In the genomic region with DNA sequence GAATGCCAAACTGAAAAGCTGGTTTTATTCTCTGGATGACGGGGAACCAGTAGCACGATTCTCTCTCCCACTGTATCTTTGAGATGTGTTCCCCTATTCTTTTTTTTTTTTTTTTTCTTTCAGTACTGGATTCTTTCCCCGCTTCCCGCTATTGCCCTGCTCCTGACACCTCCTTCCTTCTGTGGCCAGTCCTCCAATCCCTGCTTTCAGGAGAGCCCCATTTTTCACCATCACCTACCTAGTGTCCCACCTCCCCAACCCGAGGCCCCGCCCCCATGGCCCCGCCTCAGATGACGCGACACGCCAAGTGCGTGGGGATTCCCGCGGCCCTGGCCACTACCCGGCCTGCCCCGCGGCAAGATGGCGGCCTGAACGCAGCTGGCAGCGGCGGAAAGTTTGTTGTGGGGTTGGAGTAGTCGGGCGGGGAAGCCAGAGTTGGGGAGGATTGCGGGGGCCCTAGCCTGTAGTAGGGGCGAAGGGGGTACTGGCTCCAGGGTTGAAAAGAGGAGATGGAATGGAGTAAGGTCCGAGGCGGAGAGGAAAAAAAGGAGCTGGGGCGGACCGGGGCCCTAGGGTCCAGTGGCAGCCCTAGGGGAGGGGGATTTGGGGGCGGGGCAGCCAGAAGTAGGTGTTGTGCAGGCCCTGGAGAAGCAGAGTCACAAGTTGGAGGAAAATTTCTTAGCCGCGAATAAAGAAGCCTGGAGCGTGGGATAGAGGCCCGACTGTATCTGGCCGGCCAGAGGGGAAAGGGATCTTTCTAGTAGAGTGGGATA, we compare ENCODE assay signal across 1 cellular context.
TF ChIP-seq lines count a peak whose summit lies in the region.

A gene with protein sequence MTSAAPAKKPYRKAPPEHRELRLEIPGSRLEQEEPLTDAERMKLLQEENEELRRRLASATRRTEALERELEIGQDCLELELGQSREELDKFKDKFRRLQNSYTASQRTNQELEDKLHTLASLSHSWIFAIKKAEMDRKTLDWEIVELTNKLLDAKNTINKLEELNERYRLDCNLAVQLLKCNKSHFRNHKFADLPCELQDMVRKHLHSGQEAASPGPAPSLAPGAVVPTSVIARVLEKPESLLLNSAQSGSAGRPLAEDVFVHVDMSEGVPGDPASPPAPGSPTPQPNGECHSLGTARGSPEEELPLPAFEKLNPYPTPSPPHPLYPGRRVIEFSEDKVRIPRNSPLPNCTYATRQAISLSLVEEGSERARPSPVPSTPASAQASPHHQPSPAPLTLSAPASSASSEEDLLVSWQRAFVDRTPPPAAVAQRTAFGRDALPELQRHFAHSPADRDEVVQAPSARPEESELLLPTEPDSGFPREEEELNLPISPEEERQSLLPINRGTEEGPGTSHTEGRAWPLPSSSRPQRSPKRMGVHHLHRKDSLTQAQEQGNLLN (plus strand): TSS at position 336 of the 773 bp plus-strand sequence. CDS start 21,432 bp downstream, outside the sequence.

TF ChIP-seq in HepG2, 621 proteins besides CTCF, POLR2A, EP300 and RAD21 (continued from another document and continues in another):
- TF ChIP-seq, protein P1, sequence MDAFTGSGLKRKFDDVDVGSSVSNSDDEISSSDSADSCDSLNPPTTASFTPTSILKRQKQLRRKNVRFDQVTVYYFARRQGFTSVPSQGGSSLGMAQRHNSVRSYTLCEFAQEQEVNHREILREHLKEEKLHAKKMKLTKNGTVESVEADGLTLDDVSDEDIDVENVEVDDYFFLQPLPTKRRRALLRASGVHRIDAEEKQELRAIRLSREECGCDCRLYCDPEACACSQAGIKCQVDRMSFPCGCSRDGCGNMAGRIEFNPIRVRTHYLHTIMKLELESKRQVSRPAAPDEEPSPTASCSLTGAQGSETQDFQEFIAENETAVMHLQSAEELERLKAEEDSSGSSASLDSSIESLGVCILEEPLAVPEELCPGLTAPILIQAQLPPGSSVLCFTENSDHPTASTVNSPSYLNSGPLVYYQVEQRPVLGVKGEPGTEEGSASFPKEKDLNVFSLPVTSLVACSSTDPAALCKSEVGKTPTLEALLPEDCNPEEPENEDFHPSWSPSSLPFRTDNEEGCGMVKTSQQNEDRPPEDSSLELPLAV (CRISPR knock-in tag; conservative IDR thresholded peaks at IDR 0.05; ENCODE audit: low read depth) = peak; percentile 21; the same call in 1 of the 2 replicates
- TF ChIP-seq PITX1 (CRISPR knock-in tag; IDR thresholded peaks at IDR 0.05) (peak; percentile 85), ZSCAN29 (CRISPR knock-in tag; conservative IDR thresholded peaks at IDR 0.05) (0 out of 2 replicates have a peak, but pooled peaks have one; percentile 62), MAZ (IDR thresholded peaks at IDR 0.05; ENCODE audit: borderline replicate concordance, low read depth, low read length) (peak; percentile 83; the same call in 1 of the 2 replicates), MAZ (CRISPR knock-in tag; IDR thresholded peaks at IDR 0.05; ENCODE audit: low read depth) (peak; percentile 59), ATF1 (CRISPR knock-in tag; IDR thresholded peaks at IDR 0.05) (peak; percentile 84), GATAD2A (CRISPR knock-in tag; IDR thresholded peaks at IDR 0.05) (peak; percentile 51; the same call in 1 of the 2 replicates), ZNF556 (CRISPR knock-in tag; IDR thresholded peaks at IDR 0.05; ENCODE audit: borderline replicate concordance) (peak; percentile 90; the same call in 1 of the 2 replicates), ZNF543 (CRISPR knock-in tag; IDR thresholded peaks at IDR 0.05) (peak; percentile 69; the same call in 1 of the 2 replicates), U2AF2 (IDR thresholded peaks at IDR 0.05; ENCODE audit: low read depth, low read length) (no peak), ATF7 (IDR thresholded peaks at IDR 0.05) (no peak), ATF7 (CRISPR knock-in tag; IDR thresholded peaks at IDR 0.05) (peak; percentile 73), ZNF781 (CRISPR knock-in tag; IDR thresholded peaks at IDR 0.05; ENCODE audit: borderline replicate concordance, not compliant biosample characterization) (peak; percentile 76), SUZ12 (IDR thresholded peaks at IDR 0.05; ENCODE audit: low read depth, low read length) (peak; percentile 37; the same call in 1 of the 2 replicates), ZFP36L1 (CRISPR knock-in tag; IDR thresholded peaks at IDR 0.05) (0 out of 2 replicates have a peak, but pooled peaks have one; percentile 51), ZNF558 (CRISPR knock-in tag; IDR thresholded peaks at IDR 0.05; ENCODE audit: borderline replicate concordance) (no peak), ZNF878 (CRISPR knock-in tag; IDR thresholded peaks at IDR 0.05) (peak; percentile 50; the same call in 1 of the 2 replicates), MIER3 (CRISPR knock-in tag; IDR thresholded peaks at IDR 0.05; ENCODE audit: borderline replicate concordance) (peak; percentile 43; the same call in 1 of the 2 replicates), DR1 (CRISPR knock-in tag; IDR thresholded peaks at IDR 0.05) (peak; percentile 81), ZFX (CRISPR knock-in tag; IDR thresholded peaks at IDR 0.05; ENCODE audit: low read depth) (peak; percentile 95), FOSL2 (CRISPR knock-in tag; IDR thresholded peaks at IDR 0.05) (peak; percentile 58), MTA1 (CRISPR knock-in tag; IDR thresholded peaks at IDR 0.05; ENCODE audit: borderline replicate concordance) (peak; percentile 87; the same call in 1 of the 2 replicates), MTF2 (CRISPR knock-in tag; IDR thresholded peaks at IDR 0.05; ENCODE audit: borderline replicate concordance) (no peak), ZNF768 (CRISPR knock-in tag; IDR thresholded peaks at IDR 0.05) (peak; percentile 53; the same call in 1 of the 2 replicates), TARDBP (CRISPR knock-in tag; IDR thresholded peaks at IDR 0.05) (peak; percentile 80; the same call in 1 of the 2 replicates), MED1 (CRISPR knock-in tag; IDR thresholded peaks at IDR 0.05) (peak; percentile 55; the same call in 1 of the 2 replicates), ZFYVE20 (CRISPR knock-in tag; IDR thresholded peaks at IDR 0.05; ENCODE audit: borderline replicate concordance, low read depth) (no peak)
- TF ChIP-seq, protein P2, sequence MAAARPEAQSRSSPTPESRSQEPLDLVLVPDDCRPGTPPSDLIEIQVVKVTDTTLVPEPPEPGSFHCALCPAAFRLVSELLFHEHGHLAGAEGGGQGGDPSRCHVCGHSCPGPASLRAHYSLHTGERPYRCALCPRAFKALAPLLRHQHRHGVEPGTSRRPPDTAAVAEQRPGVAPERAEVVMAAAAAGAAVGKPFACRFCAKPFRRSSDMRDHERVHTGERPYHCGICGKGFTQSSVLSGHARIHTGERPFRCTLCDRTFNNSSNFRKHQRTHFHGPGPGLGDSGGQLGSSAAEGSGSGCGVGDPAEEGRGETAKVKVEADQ (CRISPR knock-in tag; IDR thresholded peaks at IDR 0.05; ENCODE audit: borderline replicate concordance) = peak; percentile 38; the same call in 1 of the 2 replicates
- TF ChIP-seq, protein P3, sequence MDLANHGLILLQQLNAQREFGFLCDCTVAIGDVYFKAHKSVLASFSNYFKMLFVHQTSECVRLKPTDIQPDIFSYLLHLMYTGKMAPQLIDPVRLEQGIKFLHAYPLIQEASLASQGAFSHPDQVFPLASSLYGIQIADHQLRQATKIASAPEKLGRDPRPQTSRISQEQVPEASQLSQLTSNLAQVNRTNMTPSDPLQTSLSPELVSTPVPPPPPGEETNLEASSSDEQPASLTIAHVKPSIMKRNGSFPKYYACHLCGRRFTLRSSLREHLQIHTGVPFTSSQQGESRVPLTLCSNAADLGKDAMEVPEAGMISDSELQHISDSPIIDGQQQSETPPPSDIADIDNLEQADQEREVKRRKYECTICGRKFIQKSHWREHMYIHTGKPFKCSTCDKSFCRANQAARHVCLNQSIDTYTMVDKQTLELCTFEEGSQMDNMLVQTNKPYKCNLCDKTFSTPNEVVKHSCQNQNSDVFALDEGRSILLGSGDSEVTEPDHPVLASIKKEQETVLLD (CRISPR knock-in tag; IDR thresholded peaks at IDR 0.05; ENCODE audit: low read depth) = peak; percentile 51; the same call in 1 of the 2 replicates
- TF ChIP-seq, protein P4, sequence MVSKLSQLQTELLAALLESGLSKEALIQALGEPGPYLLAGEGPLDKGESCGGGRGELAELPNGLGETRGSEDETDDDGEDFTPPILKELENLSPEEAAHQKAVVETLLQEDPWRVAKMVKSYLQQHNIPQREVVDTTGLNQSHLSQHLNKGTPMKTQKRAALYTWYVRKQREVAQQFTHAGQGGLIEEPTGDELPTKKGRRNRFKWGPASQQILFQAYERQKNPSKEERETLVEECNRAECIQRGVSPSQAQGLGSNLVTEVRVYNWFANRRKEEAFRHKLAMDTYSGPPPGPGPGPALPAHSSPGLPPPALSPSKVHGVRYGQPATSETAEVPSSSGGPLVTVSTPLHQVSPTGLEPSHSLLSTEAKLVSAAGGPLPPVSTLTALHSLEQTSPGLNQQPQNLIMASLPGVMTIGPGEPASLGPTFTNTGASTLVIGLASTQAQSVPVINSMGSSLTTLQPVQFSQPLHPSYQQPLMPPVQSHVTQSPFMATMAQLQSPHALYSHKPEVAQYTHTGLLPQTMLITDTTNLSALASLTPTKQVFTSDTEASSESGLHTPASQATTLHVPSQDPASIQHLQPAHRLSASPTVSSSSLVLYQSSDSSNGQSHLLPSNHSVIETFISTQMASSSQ (IDR thresholded peaks at IDR 0.05; ENCODE audit: low read depth) = no peak
- TF ChIP-seq, protein P4 (CRISPR knock-in tag; IDR thresholded peaks at IDR 0.05; ENCODE audit: borderline replicate concordance) = 0 out of 2 replicates have a peak, but pooled peaks have one; percentile 39
- TF ChIP-seq, protein P5, sequence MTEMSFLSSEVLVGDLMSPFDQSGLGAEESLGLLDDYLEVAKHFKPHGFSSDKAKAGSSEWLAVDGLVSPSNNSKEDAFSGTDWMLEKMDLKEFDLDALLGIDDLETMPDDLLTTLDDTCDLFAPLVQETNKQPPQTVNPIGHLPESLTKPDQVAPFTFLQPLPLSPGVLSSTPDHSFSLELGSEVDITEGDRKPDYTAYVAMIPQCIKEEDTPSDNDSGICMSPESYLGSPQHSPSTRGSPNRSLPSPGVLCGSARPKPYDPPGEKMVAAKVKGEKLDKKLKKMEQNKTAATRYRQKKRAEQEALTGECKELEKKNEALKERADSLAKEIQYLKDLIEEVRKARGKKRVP (CRISPR knock-in tag; IDR thresholded peaks at IDR 0.05) = peak in 1 of 2 experiments; percentile 67; a peak in 2 of 4 replicates
- TF ChIP-seq, protein P6, sequence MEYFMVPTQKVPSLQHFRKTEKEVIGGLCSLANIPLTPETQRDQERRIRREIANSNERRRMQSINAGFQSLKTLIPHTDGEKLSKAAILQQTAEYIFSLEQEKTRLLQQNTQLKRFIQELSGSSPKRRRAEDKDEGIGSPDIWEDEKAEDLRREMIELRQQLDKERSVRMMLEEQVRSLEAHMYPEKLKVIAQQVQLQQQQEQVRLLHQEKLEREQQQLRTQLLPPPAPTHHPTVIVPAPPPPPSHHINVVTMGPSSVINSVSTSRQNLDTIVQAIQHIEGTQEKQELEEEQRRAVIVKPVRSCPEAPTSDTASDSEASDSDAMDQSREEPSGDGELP (IDR thresholded peaks at IDR 0.05; ENCODE audit: borderline replicate concordance, low read depth) = peak; percentile 74; the same call in 1 of the 2 replicates
- TF ChIP-seq, protein P7, sequence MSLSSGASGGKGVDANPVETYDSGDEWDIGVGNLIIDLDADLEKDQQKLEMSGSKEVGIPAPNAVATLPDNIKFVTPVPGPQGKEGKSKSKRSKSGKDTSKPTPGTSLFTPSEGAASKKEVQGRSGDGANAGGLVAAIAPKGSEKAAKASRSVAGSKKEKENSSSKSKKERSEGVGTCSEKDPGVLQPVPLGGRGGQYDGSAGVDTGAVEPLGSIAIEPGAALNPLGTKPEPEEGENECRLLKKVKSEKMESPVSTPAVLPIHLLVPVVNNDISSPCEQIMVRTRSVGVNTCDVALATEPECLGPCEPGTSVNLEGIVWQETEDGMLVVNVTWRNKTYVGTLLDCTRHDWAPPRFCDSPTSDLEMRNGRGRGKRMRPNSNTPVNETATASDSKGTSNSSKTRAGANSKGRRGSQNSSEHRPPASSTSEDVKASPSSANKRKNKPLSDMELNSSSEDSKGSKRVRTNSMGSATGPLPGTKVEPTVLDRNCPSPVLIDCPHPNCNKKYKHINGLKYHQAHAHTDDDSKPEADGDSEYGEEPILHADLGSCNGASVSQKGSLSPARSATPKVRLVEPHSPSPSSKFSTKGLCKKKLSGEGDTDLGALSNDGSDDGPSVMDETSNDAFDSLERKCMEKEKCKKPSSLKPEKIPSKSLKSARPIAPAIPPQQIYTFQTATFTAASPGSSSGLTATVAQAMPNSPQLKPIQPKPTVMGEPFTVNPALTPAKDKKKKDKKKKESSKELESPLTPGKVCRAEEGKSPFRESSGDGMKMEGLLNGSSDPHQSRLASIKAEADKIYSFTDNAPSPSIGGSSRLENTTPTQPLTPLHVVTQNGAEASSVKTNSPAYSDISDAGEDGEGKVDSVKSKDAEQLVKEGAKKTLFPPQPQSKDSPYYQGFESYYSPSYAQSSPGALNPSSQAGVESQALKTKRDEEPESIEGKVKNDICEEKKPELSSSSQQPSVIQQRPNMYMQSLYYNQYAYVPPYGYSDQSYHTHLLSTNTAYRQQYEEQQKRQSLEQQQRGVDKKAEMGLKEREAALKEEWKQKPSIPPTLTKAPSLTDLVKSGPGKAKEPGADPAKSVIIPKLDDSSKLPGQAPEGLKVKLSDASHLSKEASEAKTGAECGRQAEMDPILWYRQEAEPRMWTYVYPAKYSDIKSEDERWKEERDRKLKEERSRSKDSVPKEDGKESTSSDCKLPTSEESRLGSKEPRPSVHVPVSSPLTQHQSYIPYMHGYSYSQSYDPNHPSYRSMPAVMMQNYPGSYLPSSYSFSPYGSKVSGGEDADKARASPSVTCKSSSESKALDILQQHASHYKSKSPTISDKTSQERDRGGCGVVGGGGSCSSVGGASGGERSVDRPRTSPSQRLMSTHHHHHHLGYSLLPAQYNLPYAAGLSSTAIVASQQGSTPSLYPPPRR (CRISPR knock-in tag; IDR thresholded peaks at IDR 0.05; ENCODE audit: borderline replicate concordance) = peak; percentile 63; the same call in 1 of the 2 replicates
- TF ChIP-seq, protein P8, sequence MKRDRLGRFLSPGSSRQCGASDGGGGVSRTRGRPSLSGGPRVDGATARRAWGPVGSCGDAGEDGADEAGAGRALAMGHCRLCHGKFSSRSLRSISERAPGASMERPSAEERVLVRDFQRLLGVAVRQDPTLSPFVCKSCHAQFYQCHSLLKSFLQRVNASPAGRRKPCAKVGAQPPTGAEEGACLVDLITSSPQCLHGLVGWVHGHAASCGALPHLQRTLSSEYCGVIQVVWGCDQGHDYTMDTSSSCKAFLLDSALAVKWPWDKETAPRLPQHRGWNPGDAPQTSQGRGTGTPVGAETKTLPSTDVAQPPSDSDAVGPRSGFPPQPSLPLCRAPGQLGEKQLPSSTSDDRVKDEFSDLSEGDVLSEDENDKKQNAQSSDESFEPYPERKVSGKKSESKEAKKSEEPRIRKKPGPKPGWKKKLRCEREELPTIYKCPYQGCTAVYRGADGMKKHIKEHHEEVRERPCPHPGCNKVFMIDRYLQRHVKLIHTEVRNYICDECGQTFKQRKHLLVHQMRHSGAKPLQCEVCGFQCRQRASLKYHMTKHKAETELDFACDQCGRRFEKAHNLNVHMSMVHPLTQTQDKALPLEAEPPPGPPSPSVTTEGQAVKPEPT (CRISPR knock-in tag; IDR thresholded peaks at IDR 0.05; ENCODE audit: low read depth) = 0 out of 2 replicates have a peak, but pooled peaks have one; percentile 52
